In the genomic region with DNA sequence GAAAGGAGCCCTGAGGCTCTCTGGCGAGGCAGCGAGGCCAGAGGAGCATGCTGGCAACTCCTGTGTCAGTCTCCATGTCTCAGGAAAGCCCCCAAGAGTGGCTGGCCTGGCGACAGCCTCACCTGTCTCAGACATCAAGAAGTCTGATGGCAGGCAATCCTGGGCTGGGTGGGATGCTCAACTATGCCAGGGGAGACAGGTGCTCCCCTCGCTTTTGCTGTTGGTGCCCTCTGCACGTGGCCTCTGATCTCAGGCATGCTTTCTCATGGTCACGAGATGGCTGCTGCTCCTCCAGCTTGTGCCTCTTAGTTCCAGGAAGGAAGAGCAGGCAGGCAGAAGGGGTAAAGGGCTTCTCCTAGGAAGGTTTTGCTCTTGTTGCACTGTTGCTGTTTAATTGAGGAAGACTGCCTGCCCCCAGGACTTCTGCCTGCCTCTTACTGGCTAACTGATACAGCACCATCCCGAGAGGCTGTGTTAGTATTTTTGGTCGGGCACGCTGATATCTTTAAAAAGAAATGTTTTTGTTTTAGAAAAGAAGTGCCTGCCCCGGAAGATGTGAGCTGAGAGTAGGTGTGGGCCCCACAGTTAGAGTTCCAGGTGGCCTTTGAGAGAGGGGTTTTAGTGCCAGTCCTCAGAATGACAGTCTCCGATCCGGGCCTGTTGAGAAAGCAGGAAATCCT, we compare ENCODE assay signal across 29 cellular contexts.
"Had no signal": no experiment of that assay in that cellular context is flagged by ENCODE, and none has a peak within 500 bp of the region (broad histone marks: within the 10 kb centered on the region; RNA-seq: fewer than 3 reads in every experiment).

No MANE protein-coding gene starts in this region.

- H3K4me3 Mint-ChIP-seq: activated B cell treated with CpG ODN at 0.5 μM for 24 hours; activated CD4-positive, alpha-beta T cell treated with anti-CD3 and anti-CD28 coated beads for 36 hours; activated naive CD4-positive, alpha-beta T cell treated with anti-CD3 and anti-CD28 coated beads, Interleukin-2, amount 10 ng/mL, durations not matched to agents 7 days and 5 days; activated naive CD8-positive, alpha-beta T cell treated with anti-CD3 and anti-CD28 coated beads, Interleukin-2, amount 10 ng/mL, durations not matched to agents 7 days and 5 days; activated T-helper 1 cell treated with anti-CD3 and anti-CD28 coated beads, Interleukin-12 subunit alpha, Interleukin-12 subunit beta, Interleukin-2, Interleukin-4 antibody, amounts not matched to agents 30 ng/mL and 10 ng/mL and 1 ng/mL, durations not matched to agents 14 hours and 24 hours and 36 hours; brain; memory B cell; natural killer cell treated with Interleukin-12 subunit alpha and Interleukin-12 subunit beta and Interleukin-15 and Interleukin-18, amount 100 ng/mL, for 72 hours had no signal

- H3K36me3 ChIP-seq: ascending aorta, cardiac muscle cell, gastrocnemius medialis, pancreas, prostate gland had no signal

- DNase-seq: activated B cell treated with CpG ODN at 0.5 μM for 24 hours; activated CD4-positive, alpha-beta T cell treated with anti-CD3 and anti-CD28 coated beads for 36 hours; activated CD4-positive, alpha-beta T cell treated with anti-CD3 and anti-CD28 coated beads, Interleukin-2, amount 50 U/mL, for 48 hours; activated CD8-positive, alpha-beta memory T cell treated with anti-CD3 and anti-CD28 coated beads for 24 hours; activated gamma-delta T cell; activated naive CD4-positive, alpha-beta T cell treated with anti-CD3 and anti-CD28 coated beads, Interleukin-2, amount 10 ng/mL, durations not matched to agents 7 days and 5 days; activated naive CD8-positive, alpha-beta T cell treated with anti-CD3 and anti-CD28 coated beads, Interleukin-2, amount 10 ng/mL, durations not matched to agents 7 days and 5 days; dorsolateral prefrontal cortex; effector memory CD4-positive, alpha-beta T cell; gastrocnemius medialis; islet precursor cell; left colon; nucleus accumbens; pancreas; stimulated activated CD4-positive, alpha-beta T cell treated with anti-CD3 and anti-CD28 coated beads, Interleukin-15, amount 100 ng/mL, for 24 hours; stimulated activated CD4-positive, alpha-beta T cell treated with anti-CD3 and anti-CD28 coated beads, Interleukin-2, amount 100 ng/mL, for 24 hours; stimulated activated naive CD4-positive, alpha-beta T cell; T-helper 2 cell; trophoblast cell had no signal

- H3K4me1 ChIP-seq: ascending aorta, gastrocnemius medialis, pancreas, prostate gland had no signal

- H3K4me3 ChIP-seq: ascending aorta, cardiac muscle cell, coronary artery, dorsolateral prefrontal cortex, gastrocnemius medialis, hepatocyte, pancreas, prostate gland, smooth muscle cell had no signal

- H3K27ac ChIP-seq: ascending aorta, cardiac muscle cell, coronary artery, dorsolateral prefrontal cortex, gastrocnemius medialis, hepatocyte, pancreas, prostate gland had no signal

- H3K36me3 Mint-ChIP-seq: activated naive CD4-positive, alpha-beta T cell treated with anti-CD3 and anti-CD28 coated beads, Interleukin-2, amount 10 ng/mL, durations not matched to agents 7 days and 5 days; activated naive CD8-positive, alpha-beta T cell treated with anti-CD3 and anti-CD28 coated beads, Interleukin-2, amount 10 ng/mL, durations not matched to agents 7 days and 5 days; brain; memory B cell; natural killer cell treated with Interleukin-12 subunit alpha and Interleukin-12 subunit beta and Interleukin-15 and Interleukin-18, amount 100 ng/mL, for 72 hours had no signal

- H3K27me3 ChIP-seq: ascending aorta, gastrocnemius medialis, hepatocyte, pancreas had no signal

- H3K4me1 Mint-ChIP-seq: activated B cell treated with CpG ODN at 0.5 μM for 24 hours; activated CD4-positive, alpha-beta T cell treated with anti-CD3 and anti-CD28 coated beads for 36 hours; activated naive CD4-positive, alpha-beta T cell treated with anti-CD3 and anti-CD28 coated beads, Interleukin-2, amount 10 ng/mL, durations not matched to agents 7 days and 5 days; activated naive CD8-positive, alpha-beta T cell treated with anti-CD3 and anti-CD28 coated beads, Interleukin-2, amount 10 ng/mL, durations not matched to agents 7 days and 5 days had no signal

- H3K9me3 Mint-ChIP-seq: activated naive CD4-positive, alpha-beta T cell treated with anti-CD3 and anti-CD28 coated beads, Interleukin-2, amount 10 ng/mL, durations not matched to agents 7 days and 5 days; activated naive CD8-positive, alpha-beta T cell treated with anti-CD3 and anti-CD28 coated beads, Interleukin-2, amount 10 ng/mL, durations not matched to agents 7 days and 5 days; activated T-helper 1 cell treated with anti-CD3 and anti-CD28 coated beads, Interleukin-12 subunit alpha, Interleukin-12 subunit beta, Interleukin-2, Interleukin-4 antibody, amounts not matched to agents 30 ng/mL and 10 ng/mL and 1 ng/mL, durations not matched to agents 14 hours and 24 hours and 36 hours; memory B cell; natural killer cell treated with Interleukin-12 subunit alpha and Interleukin-12 subunit beta and Interleukin-15 and Interleukin-18, amount 100 ng/mL, for 72 hours had no signal

- H3K27ac Mint-ChIP-seq: activated B cell treated with CpG ODN at 0.5 μM for 24 hours; activated CD4-positive, alpha-beta T cell treated with anti-CD3 and anti-CD28 coated beads for 36 hours; activated naive CD4-positive, alpha-beta T cell treated with anti-CD3 and anti-CD28 coated beads, Interleukin-2, amount 10 ng/mL, durations not matched to agents 7 days and 5 days; activated naive CD8-positive, alpha-beta T cell treated with anti-CD3 and anti-CD28 coated beads, Interleukin-2, amount 10 ng/mL, durations not matched to agents 7 days and 5 days; activated T-helper 1 cell treated with anti-CD3 and anti-CD28 coated beads, Interleukin-12 subunit alpha, Interleukin-12 subunit beta, Interleukin-2, Interleukin-4 antibody, amounts not matched to agents 30 ng/mL and 10 ng/mL and 1 ng/mL, durations not matched to agents 14 hours and 24 hours and 36 hours; memory B cell; natural killer cell treated with Interleukin-12 subunit alpha and Interleukin-12 subunit beta and Interleukin-15 and Interleukin-18, amount 100 ng/mL, for 72 hours had no signal

- H3K9me3 ChIP-seq: ascending aorta, gastrocnemius medialis, pancreas, prostate gland had no signal
